ENCODE assay signal across 7 cellular contexts in the genomic region with DNA sequence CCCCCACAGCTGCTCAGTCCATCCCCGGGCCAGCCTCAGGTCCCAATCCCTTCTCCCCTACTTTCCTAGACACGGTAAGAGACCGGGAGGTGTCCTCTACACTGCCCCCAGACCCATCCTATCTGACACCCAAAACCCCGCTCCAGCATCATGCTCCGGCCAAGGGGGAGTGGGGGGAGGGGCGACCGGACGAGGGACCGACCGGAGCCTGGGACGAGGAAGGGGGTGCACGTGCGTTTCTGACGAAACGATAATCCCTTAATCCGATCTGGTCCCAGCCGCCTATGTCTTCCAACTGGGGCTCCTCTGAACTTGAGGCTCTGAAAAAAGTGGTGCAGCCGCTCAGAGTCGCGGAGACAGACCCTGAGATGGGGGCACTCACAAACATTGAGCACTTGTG. TPM values are rescaled to one million over a fixed set of nuclear protein-coding genes. Genes with fewer than 3 reads are reported as not detected.
"Had no signal": no experiment of that assay in that cellular context is flagged by ENCODE, and none has a peak within 500 bp of the region (broad histone marks: within the 10 kb centered on the region; RNA-seq: fewer than 3 reads in every experiment).

No MANE protein-coding gene starts in this region.

- H3K4me3 ChIP-seq: ascending aorta, right lobe of liver, skin epidermis had no signal

- H3K4me1 ChIP-seq: ascending aorta, foreskin keratinocyte, right lobe of liver had no signal

- H3K9me3 ChIP-seq: ascending aorta, right lobe of liver had no signal

- H3K36me3 ChIP-seq: ascending aorta, right lobe of liver had no signal

- DNase-seq: foreskin keratinocyte, right lobe of liver had no signal

- H3K27ac ChIP-seq: ascending aorta, foreskin keratinocyte, right lobe of liver, skin epidermis had no signal

- ATAC-seq: activated CD4-positive, alpha-beta T cell treated with anti-CD3 and anti-CD28 coated beads for 36 hours had no signal

RNA-seq across cellular contexts. Expression of a gene that starts 0.5 kb away (rescaled TPM):
- polyA plus RNA-seq: adipose tissue, fibroblast of lung, foreskin keratinocyte had no signal

RNA-seq across cellular contexts. Expression of a gene that starts 14.3 kb away (rescaled TPM):
- polyA plus RNA-seq: fibroblast of lung, foreskin keratinocyte had no signal
